In the genomic region with DNA sequence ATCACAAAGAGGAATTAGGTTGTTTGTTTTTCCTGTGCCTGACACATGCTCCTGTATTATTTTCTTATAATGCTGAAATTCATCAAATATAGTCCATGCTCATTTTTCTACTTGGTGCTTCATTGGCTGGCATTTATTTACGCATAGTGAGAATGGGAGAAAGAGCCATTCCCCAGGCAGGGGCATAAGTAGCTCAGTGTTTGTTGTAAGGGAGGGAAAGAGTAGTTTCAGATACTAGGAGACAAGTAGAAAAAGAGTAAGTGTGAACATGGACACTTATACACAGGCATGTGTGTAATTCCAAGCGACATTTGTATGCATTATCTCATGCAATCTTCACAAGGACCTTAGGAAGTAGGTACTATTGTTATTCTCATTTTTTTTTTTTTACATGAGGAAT, we compare ENCODE assay signal across 1 cellular context.
TF ChIP-seq lines count a peak whose summit lies in the region.

No MANE protein-coding gene starts in this region.

TF ChIP-seq in GM23338, 12 proteins besides CTCF, POLR2A, EP300 and RAD21 (continued from another document):
- TF ChIP-seq ZNF462 (CRISPR knock-in tag; IDR thresholded peaks at IDR 0.05) (no peak), ZNF114 (CRISPR knock-in tag; IDR thresholded peaks at IDR 0.05) (no peak), CREB1 (CRISPR knock-in tag; IDR thresholded peaks at IDR 0.05; ENCODE audit: low read depth) (no peak), REST (IDR thresholded peaks at IDR 0.05; ENCODE audit: unreplicated experiment) (no peak)
